Comparison of ENCODE assay signal across 8 cellular contexts in the genomic region with DNA sequence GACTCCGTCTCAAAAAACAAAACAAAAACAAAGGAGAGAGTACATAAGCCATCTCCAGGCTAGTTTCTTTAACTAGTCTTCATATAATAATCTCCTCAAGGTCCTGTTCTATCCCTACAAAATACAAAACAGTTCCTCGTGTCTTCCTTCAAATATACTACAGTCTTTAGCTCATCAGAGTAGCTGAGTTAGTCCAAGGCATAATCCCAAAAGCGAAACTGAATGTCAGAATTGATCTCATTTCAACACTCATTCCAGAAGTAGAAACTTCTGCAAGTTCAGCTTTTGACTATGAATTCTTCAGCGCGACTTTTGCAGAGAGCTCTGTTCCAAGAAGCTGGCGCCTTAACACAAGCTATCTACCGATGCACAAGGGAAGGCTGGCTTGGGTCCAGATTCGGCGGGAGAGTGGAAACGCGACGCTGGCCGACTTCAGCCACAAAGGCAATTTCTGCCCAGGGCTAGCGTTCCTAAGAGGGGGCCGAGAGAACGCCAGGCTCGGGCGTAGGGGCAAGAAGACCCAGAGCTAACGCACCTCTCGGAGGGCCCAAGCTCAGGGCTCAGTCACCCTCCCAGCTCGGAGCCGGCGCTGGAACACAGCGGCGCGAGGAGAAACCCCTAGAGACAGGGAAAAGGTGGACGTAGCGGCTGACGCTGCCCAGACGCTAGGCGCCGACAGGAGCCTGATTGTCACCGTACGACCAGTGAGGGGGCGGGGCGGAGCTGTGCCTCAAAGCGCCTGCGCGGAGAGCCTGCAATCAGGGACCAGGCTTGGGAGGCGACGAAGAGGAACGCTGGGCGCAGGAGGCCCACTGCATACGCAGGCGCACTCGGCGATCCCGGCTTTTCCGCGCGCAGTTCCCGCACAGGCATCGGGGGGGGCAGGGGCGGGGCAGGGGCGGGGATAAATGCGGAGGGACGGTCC. TPM values are rescaled to one million over a fixed set of nuclear protein-coding genes. Genes with fewer than 3 reads are reported as not detected.
DNase-seq lines count a peak whose midpoint lies in the region; ATAC-seq and TF ChIP-seq lines count a peak whose summit lies in the region.

No MANE protein-coding gene starts in this region.

- H3K9ac ChIP-seq in mucosa of stomach (ENCODE audit: low read length), result peak overlapping the region; percentile 95

- DNase-seq in DMS153 treated with DMSO at 0.1 percent for 48 hours (lab: John Stamatoyannopoulos, UW; ENCODE audit: unreplicated experiment), result peak; percentile 96
- DNase-seq in OCI-M2 (lab: John Stamatoyannopoulos, UW; ENCODE audit: unreplicated experiment), result peak; percentile 83
- DNase-seq in activated T-cell treated with anti-CD3 and anti-CD28 coated beads, Interleukin-2, amount 50 U/mL, for 24 hours, result peak; percentile 98
- DNase-seq in stimulated activated CD8-positive, alpha-beta memory T cell treated with anti-CD3 and anti-CD28 coated beads, Interleukin-4, amount 100 ng/mL, for 48 hours, result peak; percentile 100

- peak; percentile 82 for ATAC-seq in GM21619 (IDR thresholded peaks at IDR 0.05; ENCODE audit: unreplicated experiment)

- 0 out of 2 replicates have a peak, but pooled peaks have one; percentile 9 for TF ChIP-seq EP300 in Ishikawa (IDR thresholded peaks at IDR 0.05; ENCODE audit: borderline replicate concordance)

- no peaks in the 10 kb centered on the region for H3K27me3 Mint-ChIP-seq in activated T-cell treated with anti-CD3 and anti-CD28 coated beads, Interleukin-2, amount 50 U/mL, for 24 hours

- H3K36me3 ChIP-seq in esophagus (ENCODE audit: control insufficient read depth in 2 of 2, insufficient read depth in 2 of 2, low read length in 1 of 2) (no peaks in the 10 kb centered on the region), mucosa of stomach (ENCODE audit: control insufficient read depth, insufficient read depth, low read length) (no peaks in the 10 kb centered on the region)

- TF ChIP-seq RAD21 in Ishikawa (IDR thresholded peaks at IDR 0.05; ENCODE audit: low read depth), result no peak; the same call in 1 of the 2 replicates

- peak overlapping the region; percentile 100 for H3K27ac ChIP-seq in esophagus (ENCODE audit: low read depth in 2 of 2, low read length in 1 of 2)

- WGBS in esophagus, 2 donors, result 0% methylated on average over 53 to 57 of the region's 57 CpGs

- peaks cover 50% of the 10 kb centered on the region for H3K4me1 Mint-ChIP-seq in activated T-cell treated with anti-CD3 and anti-CD28 coated beads, Interleukin-2, amount 50 U/mL, for 24 hours (ENCODE audit: low read depth)

- H3K9me3 Mint-ChIP-seq in activated T-cell treated with anti-CD3 and anti-CD28 coated beads, Interleukin-2, amount 50 U/mL, for 24 hours, result no peaks in the 10 kb centered on the region

- peaks cover 12% of the 10 kb centered on the region for H3K36me3 Mint-ChIP-seq in activated T-cell treated with anti-CD3 and anti-CD28 coated beads, Interleukin-2, amount 50 U/mL, for 24 hours (ENCODE audit: low read depth)

- H3K27ac Mint-ChIP-seq in activated T-cell treated with anti-CD3 and anti-CD28 coated beads, Interleukin-2, amount 50 U/mL, for 24 hours, result peak overlapping the region; percentile 100

- H3K4me3 Mint-ChIP-seq in activated T-cell treated with anti-CD3 and anti-CD28 coated beads, Interleukin-2, amount 50 U/mL, for 24 hours, result peak overlapping the region; percentile 99

- H3K4me1 ChIP-seq in esophagus (ENCODE audit: control insufficient read depth in 2 of 2, insufficient read depth in 2 of 2, low read length in 1 of 2) (peaks cover 0 to 4% of the 10 kb centered on the region in 2 donors), mucosa of stomach (ENCODE audit: control insufficient read depth, insufficient read depth, low read length) (peaks cover 18% of the 10 kb centered on the region)

- H3K4me3 ChIP-seq in esophagus (ENCODE audit: low read depth in 1 of 2, low read length in 2 of 2) (peak overlapping the region; percentile 91 to 95), mucosa of stomach (ENCODE audit: low read length) (peak overlapping the region; percentile 94)

- no peaks in the 10 kb centered on the region for H3K27me3 ChIP-seq in esophagus (ENCODE audit: control insufficient read depth in 1 of 2, insufficient read depth in 2 of 2, low read length in 2 of 2)
- no peaks in the 10 kb centered on the region for H3K27me3 ChIP-seq in mucosa of stomach (ENCODE audit: control insufficient read depth, insufficient read depth, low read length)

- no peaks in the 10 kb centered on the region for H3K9me3 ChIP-seq in esophagus (ENCODE audit: control insufficient read depth in 2 of 2, insufficient read depth in 1 of 2, low read depth in 1 of 2, low read length in 1 of 2)
- H3K9me3 ChIP-seq in mucosa of stomach (ENCODE audit: control insufficient read depth, low read length), result no peaks in the 10 kb centered on the region

TF ChIP-seq in Ishikawa, 13 proteins besides CTCF, POLR2A, EP300 and RAD21:
- TF ChIP-seq, protein P1, sequence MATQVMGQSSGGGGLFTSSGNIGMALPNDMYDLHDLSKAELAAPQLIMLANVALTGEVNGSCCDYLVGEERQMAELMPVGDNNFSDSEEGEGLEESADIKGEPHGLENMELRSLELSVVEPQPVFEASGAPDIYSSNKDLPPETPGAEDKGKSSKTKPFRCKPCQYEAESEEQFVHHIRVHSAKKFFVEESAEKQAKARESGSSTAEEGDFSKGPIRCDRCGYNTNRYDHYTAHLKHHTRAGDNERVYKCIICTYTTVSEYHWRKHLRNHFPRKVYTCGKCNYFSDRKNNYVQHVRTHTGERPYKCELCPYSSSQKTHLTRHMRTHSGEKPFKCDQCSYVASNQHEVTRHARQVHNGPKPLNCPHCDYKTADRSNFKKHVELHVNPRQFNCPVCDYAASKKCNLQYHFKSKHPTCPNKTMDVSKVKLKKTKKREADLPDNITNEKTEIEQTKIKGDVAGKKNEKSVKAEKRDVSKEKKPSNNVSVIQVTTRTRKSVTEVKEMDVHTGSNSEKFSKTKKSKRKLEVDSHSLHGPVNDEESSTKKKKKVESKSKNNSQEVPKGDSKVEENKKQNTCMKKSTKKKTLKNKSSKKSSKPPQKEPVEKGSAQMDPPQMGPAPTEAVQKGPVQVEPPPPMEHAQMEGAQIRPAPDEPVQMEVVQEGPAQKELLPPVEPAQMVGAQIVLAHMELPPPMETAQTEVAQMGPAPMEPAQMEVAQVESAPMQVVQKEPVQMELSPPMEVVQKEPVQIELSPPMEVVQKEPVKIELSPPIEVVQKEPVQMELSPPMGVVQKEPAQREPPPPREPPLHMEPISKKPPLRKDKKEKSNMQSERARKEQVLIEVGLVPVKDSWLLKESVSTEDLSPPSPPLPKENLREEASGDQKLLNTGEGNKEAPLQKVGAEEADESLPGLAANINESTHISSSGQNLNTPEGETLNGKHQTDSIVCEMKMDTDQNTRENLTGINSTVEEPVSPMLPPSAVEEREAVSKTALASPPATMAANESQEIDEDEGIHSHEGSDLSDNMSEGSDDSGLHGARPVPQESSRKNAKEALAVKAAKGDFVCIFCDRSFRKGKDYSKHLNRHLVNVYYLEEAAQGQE (IDR thresholded peaks at IDR 0.05; ENCODE audit: low read depth), result no peak
- TF ChIP-seq CREB1 (IDR thresholded peaks at IDR 0.05; ENCODE audit: low read depth) (no peak; the same call in 1 of the 2 replicates), EGR1 (IDR thresholded peaks at IDR 0.05) (0 out of 2 replicates have a peak, but pooled peaks have one; percentile 48), TCF12 (IDR thresholded peaks at IDR 0.05; ENCODE audit: low read depth) (0 out of 2 replicates have a peak, but pooled peaks have one; percentile 32), FOXM1 (IDR thresholded peaks at IDR 0.05; ENCODE audit: borderline replicate concordance, low read depth) (no peak), TEAD4 (IDR thresholded peaks at IDR 0.05) (no peak), TAF1 (IDR thresholded peaks at IDR 0.05; ENCODE audit: low read depth) (peak; percentile 92), NFIC (IDR thresholded peaks at IDR 0.05) (peak; percentile 79), CEBPB (IDR thresholded peaks at IDR 0.05) (no peak), ZBTB7A (IDR thresholded peaks at IDR 0.05; ENCODE audit: low read depth) (no peak), YY1 (IDR thresholded peaks at IDR 0.05; ENCODE audit: low read depth) (no peak)
- TF ChIP-seq, protein P2, sequence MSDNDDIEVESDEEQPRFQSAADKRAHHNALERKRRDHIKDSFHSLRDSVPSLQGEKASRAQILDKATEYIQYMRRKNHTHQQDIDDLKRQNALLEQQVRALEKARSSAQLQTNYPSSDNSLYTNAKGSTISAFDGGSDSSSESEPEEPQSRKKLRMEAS (IDR thresholded peaks at IDR 0.05), result no peak
- TF ChIP-seq, protein P3, sequence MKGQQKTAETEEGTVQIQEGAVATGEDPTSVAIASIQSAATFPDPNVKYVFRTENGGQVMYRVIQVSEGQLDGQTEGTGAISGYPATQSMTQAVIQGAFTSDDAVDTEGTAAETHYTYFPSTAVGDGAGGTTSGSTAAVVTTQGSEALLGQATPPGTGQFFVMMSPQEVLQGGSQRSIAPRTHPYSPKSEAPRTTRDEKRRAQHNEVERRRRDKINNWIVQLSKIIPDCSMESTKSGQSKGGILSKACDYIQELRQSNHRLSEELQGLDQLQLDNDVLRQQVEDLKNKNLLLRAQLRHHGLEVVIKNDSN (IDR thresholded peaks at IDR 0.05), result no peak
TF ChIP-seq in Ishikawa: peak in this region for 4.

RNA-seq across cellular contexts. Expression of a gene that starts 0.5 kb away (rescaled TPM):
- 10 to 100 TPM; 19.4 to 22.0 TPM for polyA plus RNA-seq in esophagus

RNA-seq across cellular contexts. Expression of a gene that starts 46.0 kb away (rescaled TPM):
- 10 to 100 TPM; 15.8 to 23.7 TPM for polyA plus RNA-seq in esophagus

Comparison
In these comparisons a context has a peak if more than half of its experiments do, and no peak if none do; other contexts are left out.
1. Peak in every context shown above with its lines: DNase-seq, ATAC-seq, H3K4me3 ChIP-seq and H3K27ac ChIP-seq.